Comparison of ENCODE assay signal across 1 cellular context in the genomic region with DNA sequence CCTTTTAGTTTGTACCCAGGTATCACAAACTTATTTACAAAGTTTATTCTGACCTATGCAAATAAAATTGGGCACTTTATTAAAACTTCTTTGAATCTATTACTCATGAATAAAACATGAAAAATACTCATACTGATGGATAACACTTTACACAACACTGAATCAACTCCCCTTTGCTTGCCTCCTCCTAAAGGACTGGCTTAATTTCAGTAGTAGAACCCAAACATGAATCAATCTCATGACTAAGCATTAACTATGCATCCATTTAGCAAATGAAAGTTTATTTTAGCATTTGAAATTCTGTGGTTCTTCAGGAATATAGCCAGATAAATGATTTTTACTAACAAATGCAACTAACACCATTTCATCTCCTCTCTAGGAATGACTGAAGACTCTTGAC.
TF ChIP-seq lines count a peak whose summit lies in the region.

No MANE protein-coding gene starts in this region.

TF ChIP-seq in GM12878, 131 proteins besides CTCF, POLR2A, EP300 and RAD21:
- TF ChIP-seq, protein P1, sequence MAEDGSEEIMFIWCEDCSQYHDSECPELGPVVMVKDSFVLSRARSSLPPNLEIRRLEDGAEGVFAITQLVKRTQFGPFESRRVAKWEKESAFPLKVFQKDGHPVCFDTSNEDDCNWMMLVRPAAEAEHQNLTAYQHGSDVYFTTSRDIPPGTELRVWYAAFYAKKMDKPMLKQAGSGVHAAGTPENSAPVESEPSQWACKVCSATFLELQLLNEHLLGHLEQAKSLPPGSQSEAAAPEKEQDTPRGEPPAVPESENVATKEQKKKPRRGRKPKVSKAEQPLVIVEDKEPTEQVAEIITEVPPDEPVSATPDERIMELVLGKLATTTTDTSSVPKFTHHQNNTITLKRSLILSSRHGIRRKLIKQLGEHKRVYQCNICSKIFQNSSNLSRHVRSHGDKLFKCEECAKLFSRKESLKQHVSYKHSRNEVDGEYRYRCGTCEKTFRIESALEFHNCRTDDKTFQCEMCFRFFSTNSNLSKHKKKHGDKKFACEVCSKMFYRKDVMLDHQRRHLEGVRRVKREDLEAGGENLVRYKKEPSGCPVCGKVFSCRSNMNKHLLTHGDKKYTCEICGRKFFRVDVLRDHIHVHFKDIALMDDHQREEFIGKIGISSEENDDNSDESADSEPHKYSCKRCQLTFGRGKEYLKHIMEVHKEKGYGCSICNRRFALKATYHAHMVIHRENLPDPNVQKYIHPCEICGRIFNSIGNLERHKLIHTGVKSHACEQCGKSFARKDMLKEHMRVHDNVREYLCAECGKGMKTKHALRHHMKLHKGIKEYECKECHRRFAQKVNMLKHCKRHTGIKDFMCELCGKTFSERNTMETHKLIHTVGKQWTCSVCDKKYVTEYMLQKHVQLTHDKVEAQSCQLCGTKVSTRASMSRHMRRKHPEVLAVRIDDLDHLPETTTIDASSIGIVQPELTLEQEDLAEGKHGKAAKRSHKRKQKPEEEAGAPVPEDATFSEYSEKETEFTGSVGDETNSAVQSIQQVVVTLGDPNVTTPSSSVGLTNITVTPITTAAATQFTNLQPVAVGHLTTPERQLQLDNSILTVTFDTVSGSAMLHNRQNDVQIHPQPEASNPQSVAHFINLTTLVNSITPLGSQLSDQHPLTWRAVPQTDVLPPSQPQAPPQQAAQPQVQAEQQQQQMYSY (CRISPR knock-in tag; IDR thresholded peaks at IDR 0.05), result no peak
- TF ChIP-seq CREB1 (IDR thresholded peaks at IDR 0.05; ENCODE audit: low read depth) (no peak), RELA (IDR thresholded peaks at IDR 0.05; ENCODE audit: borderline replicate concordance, partially characterized antibody) (no peak), TBL1XR1 (IDR thresholded peaks at IDR 0.05; ENCODE audit: low read depth, low read length) (no peak), RBBP5 (conservative IDR thresholded peaks at IDR 0.05) (no peak), ZSCAN29 (IDR thresholded peaks at IDR 0.05) (no peak)
